ENCODE assay signal across 1 cellular context in genomic region chr3:124804875-124805274, GRCh38.
TF ChIP-seq lines count a peak whose summit lies in the region.

No MANE protein-coding gene starts in this region.

TF ChIP-seq in GM23338, 12 proteins besides CTCF, POLR2A, EP300 and RAD21:
- TF ChIP-seq ZNF462 (CRISPR knock-in tag; IDR thresholded peaks at IDR 0.05) (no peak), JUNB (IDR thresholded peaks at IDR 0.05; ENCODE audit: unreplicated experiment) (no peak), EZH2phosphoT487 (IDR thresholded peaks at IDR 0.05; ENCODE audit: unreplicated experiment) (no peak), CREB1 (CRISPR knock-in tag; IDR thresholded peaks at IDR 0.05; ENCODE audit: low read depth) (no peak), EZH2 (IDR thresholded peaks at IDR 0.05; ENCODE audit: low read depth, unreplicated experiment) (no peak), ZNF331 (CRISPR knock-in tag; IDR thresholded peaks at IDR 0.05; ENCODE audit: low read depth) (no peak), ZNF114 (CRISPR knock-in tag; IDR thresholded peaks at IDR 0.05) (no peak), ETS1 (IDR thresholded peaks at IDR 0.05) (no peak), POLR2AphosphoS5 (IDR thresholded peaks at IDR 0.05; ENCODE audit: low read depth) (no peak), STAT1 (IDR thresholded peaks at IDR 0.05; ENCODE audit: unreplicated experiment) (no peak), NANOG (IDR thresholded peaks at IDR 0.05; ENCODE audit: borderline replicate concordance) (no peak), REST (IDR thresholded peaks at IDR 0.05; ENCODE audit: unreplicated experiment) (no peak)
